8 cellular contexts compared by ENCODE assay signal in the genomic region with DNA sequence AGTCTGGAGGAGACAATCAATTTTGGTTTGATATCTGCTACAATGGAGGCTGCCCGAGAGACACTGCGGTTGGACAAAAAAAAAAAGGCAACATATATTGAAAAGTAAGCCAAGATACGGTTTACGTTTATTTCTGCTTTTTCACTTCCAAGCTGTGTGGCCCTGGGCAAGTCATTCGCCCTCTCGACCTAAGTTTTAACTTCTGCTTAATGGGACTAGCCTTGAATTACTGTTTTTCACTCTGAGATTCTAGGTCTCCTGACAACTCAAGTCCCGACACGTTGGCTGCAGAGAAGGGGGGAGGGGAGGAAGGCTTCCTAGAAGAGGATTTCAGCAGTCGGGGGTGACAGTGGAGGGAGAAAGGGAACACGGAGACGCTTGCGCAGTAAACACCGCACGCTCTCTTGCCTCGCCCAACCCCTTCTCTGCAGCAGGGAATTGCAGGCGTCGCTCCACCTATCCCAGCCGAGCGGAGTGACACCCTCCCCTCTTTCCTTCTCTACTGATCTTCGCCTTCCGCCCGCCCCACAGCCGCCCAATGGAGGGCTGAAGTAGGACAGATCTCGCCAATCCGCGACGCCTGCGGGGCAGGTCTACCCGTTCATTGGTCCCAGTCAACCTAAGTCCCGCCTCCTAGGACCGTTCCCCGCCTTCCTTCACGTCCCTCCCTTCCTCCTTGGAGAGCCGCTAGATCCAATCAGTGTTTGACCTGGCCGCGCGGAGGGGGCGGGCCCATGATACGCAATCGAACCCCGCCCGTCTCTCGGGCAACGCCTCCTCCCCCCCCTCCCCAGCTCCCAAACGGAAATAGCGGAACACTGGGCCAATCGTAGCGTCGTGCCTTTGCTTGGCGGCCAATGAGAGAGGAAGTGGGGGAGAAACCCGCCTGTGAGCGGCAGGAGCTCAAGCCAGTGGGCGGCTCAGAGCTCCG. TPM values are rescaled to one million over a fixed set of nuclear protein-coding genes. Genes with fewer than 3 reads are reported as not detected.
DNase-seq lines count a peak whose midpoint lies in the region; ATAC-seq and TF ChIP-seq lines count a peak whose summit lies in the region.

No MANE protein-coding gene starts in this region.

- TF ChIP-seq CTCF in left lung (IDR thresholded peaks at IDR 0.05): no peak

- no peaks in the 10 kb centered on the region for H3K27me3 ChIP-seq in left lung

- intact Hi-C loops in dendritic cell treated with granulocyte-macrophage colony-stimulating factor and Interleukin-4, amounts not matched to agents 40 ng/mL and 50 ng/mL, for 4 days (cut with micrococcal nuclease): loop anchor here (1.0 kb wide), 1 partner anchor 47 kb away; a partner anchor contains a TSS
- intact Hi-C loops in left lung (cut with DNase I): no loop called here

- peaks cover 73% of the 10 kb centered on the region for H3K4me1 Mint-ChIP-seq in dendritic cell treated with granulocyte-macrophage colony-stimulating factor and Interleukin-4, amounts not matched to agents 40 ng/mL and 50 ng/mL, for 4 days (ENCODE audit: low read depth)

- peaks cover 3 to 25% of the 10 kb centered on the region in 2 donors for H3K4me1 ChIP-seq in left lung

- DNase-seq in CD1c-positive myeloid dendritic cell (ENCODE audit: extremely low spot score) (peak; percentile 99), NCI-H748 treated with DMSO at 0.1 percent for 48 hours (lab: John Stamatoyannopoulos, UW) (peak; percentile 100), left lung (peak; percentile 98 to 100)
- DNase-seq in activated CD4-positive, alpha-beta T cell treated with anti-CD3 and anti-CD28 coated beads, Interleukin-2, amount 50 U/mL, for 4 hours: peak; percentile 98 to 99
- peak; percentile 99 for DNase-seq in stimulated activated CD4-positive, alpha-beta T cell treated with anti-CD3 and anti-CD28 coated beads, Interleukin-2, amount 100 ng/mL, for 4 hours (ENCODE audit: low read depth)

- H3K27ac Mint-ChIP-seq in dendritic cell treated with granulocyte-macrophage colony-stimulating factor and Interleukin-4, amounts not matched to agents 40 ng/mL and 50 ng/mL, for 4 days: peak overlapping the region; percentile 99

- H3K27me3 Mint-ChIP-seq in dendritic cell treated with granulocyte-macrophage colony-stimulating factor and Interleukin-4, amounts not matched to agents 40 ng/mL and 50 ng/mL, for 4 days: no peaks in the 10 kb centered on the region

- peak overlapping the region; percentile 96 for H3K4me3 Mint-ChIP-seq in dendritic cell treated with granulocyte-macrophage colony-stimulating factor and Interleukin-4, amounts not matched to agents 40 ng/mL and 50 ng/mL, for 4 days

- peaks cover 38% of the 10 kb centered on the region for H3K36me3 Mint-ChIP-seq in dendritic cell treated with granulocyte-macrophage colony-stimulating factor and Interleukin-4, amounts not matched to agents 40 ng/mL and 50 ng/mL, for 4 days (ENCODE audit: low read depth)

- peak overlapping the region; percentile 94 to 96 for H3K27ac ChIP-seq in left lung

- peak overlapping the region; percentile 76 to 80 for H3K4me3 ChIP-seq in left lung

- peak; percentile 91 for ATAC-seq in GM19397 (IDR thresholded peaks at IDR 0.05; ENCODE audit: unreplicated experiment)
- peak; percentile 93 for ATAC-seq in HG03565 (IDR thresholded peaks at IDR 0.05; ENCODE audit: unreplicated experiment)
- peak; percentile 93 for ATAC-seq in left lung

- no peaks in the 10 kb centered on the region for H3K36me3 ChIP-seq in left lung

- H3K9me3 ChIP-seq in left lung: no peaks in the 10 kb centered on the region

- H3K9me3 Mint-ChIP-seq in dendritic cell treated with granulocyte-macrophage colony-stimulating factor and Interleukin-4, amounts not matched to agents 40 ng/mL and 50 ng/mL, for 4 days: no peaks in the 10 kb centered on the region

RNA-seq across cellular contexts. Expression of a gene that starts 0.5 kb away (rescaled TPM):
- total RNA-seq in left lung: 10 to 100 TPM; 84.9 to 87.6 TPM

RNA-seq across cellular contexts. Expression of a gene that starts 3.2 kb away (rescaled TPM):
- under 1 TPM in 1 of 2 donors, not detected in 1; 0.39 TPM for total RNA-seq in left lung

RNA-seq across cellular contexts. Expression of a gene that starts 46.8 kb away (rescaled TPM):
- total RNA-seq in left lung: 10 to 100 TPM; 15.3 to 19.5 TPM

RNA-seq across cellular contexts. Expression of a gene that starts 51.8 kb away (rescaled TPM):
- 10 to 100 TPM; 52.1 to 57.1 TPM for total RNA-seq in left lung

Comparison
In these comparisons a context has a peak if more than half of its experiments do, and no peak if none do; other contexts are left out.
1. Peak in every context shown above with its lines: DNase-seq, ATAC-seq, H3K4me3 ChIP-seq and H3K27ac ChIP-seq.